8 cellular contexts compared by ENCODE assay signal in the genomic region with DNA sequence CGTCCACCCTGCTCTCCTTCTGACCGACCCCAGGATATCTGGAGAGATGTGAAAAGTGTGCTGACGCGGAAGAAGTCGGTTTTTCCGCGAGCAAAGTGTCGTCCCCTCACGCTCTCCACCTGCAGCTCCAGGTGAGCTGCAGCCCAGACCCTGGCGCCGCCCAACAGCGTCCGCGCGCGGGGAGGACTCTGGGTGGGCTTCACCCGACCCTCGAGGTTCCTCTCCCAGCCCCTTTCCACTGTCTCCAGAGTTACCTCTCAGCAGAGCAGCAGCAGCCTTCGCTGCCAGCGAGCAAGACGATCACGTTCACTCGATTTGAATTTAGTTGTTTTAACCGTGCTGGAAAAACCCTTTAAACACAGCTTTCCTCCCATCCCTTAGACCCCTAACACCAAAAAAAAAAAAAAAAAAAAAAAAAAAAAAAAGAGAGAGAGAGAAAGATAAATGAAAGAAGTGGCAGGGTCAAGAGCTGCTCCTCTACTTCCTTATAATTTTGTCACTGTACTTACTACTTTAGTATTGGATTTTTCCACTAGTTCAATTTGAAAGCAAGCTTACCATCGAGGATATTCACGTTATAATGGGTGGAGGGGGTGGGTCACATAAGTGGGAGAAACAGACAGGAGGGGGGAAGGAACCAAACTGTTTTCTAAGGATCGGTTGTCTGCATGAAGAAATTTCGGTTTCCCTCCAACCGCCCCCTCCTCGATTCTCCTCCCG. TPM values are rescaled to one million over a fixed set of nuclear protein-coding genes. Genes with fewer than 3 reads are reported as not detected.
DNase-seq lines count a peak whose midpoint lies in the region; ATAC-seq lines count a peak whose summit lies in the region.

No MANE protein-coding gene starts in this region.

- peak overlapping the region; percentile 71 for H3K4me3 ChIP-seq in right cardiac atrium (ENCODE audit: low read length)
- peak overlapping the region; percentile 95 for H3K4me3 ChIP-seq in skeletal muscle cell (ENCODE audit: low read depth, low read length)

- peaks cover 33% of the 10 kb centered on the region for H3K4me1 Mint-ChIP-seq in activated naive CD4-positive, alpha-beta T cell treated with anti-CD3 and anti-CD28 coated beads, Interleukin-2, amount 10 ng/mL, durations not matched to agents 7 days and 5 days
- peaks cover 45% of the 10 kb centered on the region for H3K4me1 Mint-ChIP-seq in activated naive CD8-positive, alpha-beta T cell treated with anti-CD3 and anti-CD28 coated beads for 36 hours

- H3K9me3 ChIP-seq in right cardiac atrium (ENCODE audit: control insufficient read depth, low read length) = no peaks in the 10 kb centered on the region

- peaks cover 52% of the 10 kb centered on the region for H3K27me3 Mint-ChIP-seq in activated naive CD4-positive, alpha-beta T cell treated with anti-CD3 and anti-CD28 coated beads, Interleukin-2, amount 10 ng/mL, durations not matched to agents 7 days and 5 days
- H3K27me3 Mint-ChIP-seq in activated naive CD8-positive, alpha-beta T cell treated with anti-CD3 and anti-CD28 coated beads for 36 hours = no peaks in the 10 kb centered on the region

- WGBS in right cardiac atrium = under 1% methylated on average over 31 of the region's 31 CpGs

- CTCF ChIA-PET in activated naive CD4-positive, alpha-beta T cell treated with anti-CD3 and anti-CD28 coated beads, Interleukin-2, amount 10 ng/mL, durations not matched to agents 7 days and 5 days (lab: Charles Lee) = interaction anchor here (1.8 kb wide), 1 partner anchor 386 kb away, joined by 10 read pairs; no protein-coding TSS in a partner anchor

- peak overlapping the region; percentile 89 for H3K27ac ChIP-seq in right cardiac atrium (ENCODE audit: low read length)

- no peaks in the 10 kb centered on the region for H3K9me3 Mint-ChIP-seq in activated naive CD4-positive, alpha-beta T cell treated with anti-CD3 and anti-CD28 coated beads, Interleukin-2, amount 10 ng/mL, durations not matched to agents 7 days and 5 days
- H3K9me3 Mint-ChIP-seq in activated naive CD8-positive, alpha-beta T cell treated with anti-CD3 and anti-CD28 coated beads for 36 hours = no peaks in the 10 kb centered on the region

- no peaks in the 10 kb centered on the region for H3K36me3 Mint-ChIP-seq in activated naive CD4-positive, alpha-beta T cell treated with anti-CD3 and anti-CD28 coated beads, Interleukin-2, amount 10 ng/mL, durations not matched to agents 7 days and 5 days
- no peaks in the 10 kb centered on the region for H3K36me3 Mint-ChIP-seq in activated naive CD8-positive, alpha-beta T cell treated with anti-CD3 and anti-CD28 coated beads for 36 hours

- no peaks in the 10 kb centered on the region for H3K27me3 ChIP-seq in right cardiac atrium (ENCODE audit: control insufficient read depth, insufficient read depth)

- intact Hi-C loops in right cardiac atrium (cut with DNase I) = loop anchor here in 2 of 4 donors (10.0 kb wide), 2 partner anchors 258 to 388 kb away; no protein-coding TSS in a partner anchor

- peak overlapping the region; percentile 99 for H3K4me3 Mint-ChIP-seq in activated naive CD4-positive, alpha-beta T cell treated with anti-CD3 and anti-CD28 coated beads, Interleukin-2, amount 10 ng/mL, durations not matched to agents 7 days and 5 days
- H3K4me3 Mint-ChIP-seq in activated naive CD8-positive, alpha-beta T cell treated with anti-CD3 and anti-CD28 coated beads for 36 hours = peak overlapping the region; percentile 98

- DNase-seq in activated naive CD4-positive, alpha-beta T cell treated with anti-CD3 and anti-CD28 coated beads, Interleukin-2, amount 10 ng/mL, durations not matched to agents 7 days and 5 days = no peak
- no peak for DNase-seq in activated naive CD4-positive, alpha-beta T cell treated with anti-CD3 and anti-CD28 coated beads, Interleukin-2, amount 50 U/mL, for 16 hours
- DNase-seq in activated naive CD8-positive, alpha-beta T cell treated with anti-CD3 and anti-CD28 coated beads for 36 hours = no peak
- DNase-seq in right cardiac atrium (peak; percentile 39 to 76 (median 73)), skeletal muscle cell (ENCODE audit: low read depth) (no peak), NCI-H1436 (lab: John Stamatoyannopoulos, UW) (no peak)

- peak; percentile 0 for ATAC-seq in HG03439 (IDR thresholded peaks at IDR 0.05; ENCODE audit: unreplicated experiment)
- peak; percentile 1 to 3 for ATAC-seq in right cardiac atrium
- ATAC-seq in HG03442 (IDR thresholded peaks at IDR 0.05; ENCODE audit: unreplicated experiment) = no peak

- H3K27ac Mint-ChIP-seq in activated naive CD4-positive, alpha-beta T cell treated with anti-CD3 and anti-CD28 coated beads, Interleukin-2, amount 10 ng/mL, durations not matched to agents 7 days and 5 days = peak overlapping the region; percentile 96
- peak overlapping the region; percentile 91 for H3K27ac Mint-ChIP-seq in activated naive CD8-positive, alpha-beta T cell treated with anti-CD3 and anti-CD28 coated beads for 36 hours

- no peaks in the 10 kb centered on the region for H3K4me1 ChIP-seq in right cardiac atrium (ENCODE audit: control insufficient read depth, insufficient read depth, low read length)

RNA-seq across cellular contexts. Expression of a gene that starts 0.8 kb away (rescaled TPM):
- total RNA-seq in activated naive CD8-positive, alpha-beta T cell treated with anti-CD3 and anti-CD28 coated beads for 36 hours = 1 to 10 TPM; 4.8 to 6.2 TPM
- 10 to 100 TPM; 19.8 to 27.9 (median 25.1) TPM for total RNA-seq in right cardiac atrium
- 5.9 TPM for polyA plus RNA-seq in right cardiac atrium

Comparison
In these comparisons a context has a peak if more than half of its experiments do, and no peak if none do; other contexts are left out.
1. DNase-seq: peak in right cardiac atrium (3 of 3); none in activated naive CD4-positive, alpha-beta T cell treated with anti-CD3 and anti-CD28 coated beads, Interleukin-2, amount 10 ng/mL, durations not matched to agents 7 days and 5 days (single experiment), activated naive CD4-positive, alpha-beta T cell treated with anti-CD3 and anti-CD28 coated beads, Interleukin-2, amount 50 U/mL, for 16 hours (single experiment), activated naive CD8-positive, alpha-beta T cell treated with anti-CD3 and anti-CD28 coated beads for 36 hours (single experiment), skeletal muscle cell (single experiment) and NCI-H1436 (single experiment).